ENCODE assay signal across 13 cellular contexts in genomic region chr6:45532626-45533258, GRCh38.
A peak's percentile ranks its signal among the peaks of the same experiment; 100 is the strongest.
DNase-seq lines count a peak whose midpoint lies in the region; ATAC-seq, FAIRE-seq and TF ChIP-seq lines count a peak whose summit lies in the region.
"Had no signal": no experiment of that assay in that cellular context is flagged by ENCODE, and none has a peak within 500 bp of the region (broad histone marks: within the 10 kb centered on the region; RNA-seq: fewer than 3 reads in every experiment).

No MANE protein-coding gene starts in this region.

- H4K91ac ChIP-seq in IMR-90 (ENCODE audit: insufficient read depth, low read depth, low read length): peak overlapping the region; percentile 63; the same call in 1 of the 2 replicates

- H3K4me2 ChIP-seq in IMR-90 (ENCODE audit: low read depth, low read length) (peak overlapping the region; percentile 96), keratinocyte (ENCODE audit: control insufficient read depth, extremely low read depth, insufficient read depth, low read depth, low read length) (peak overlapping the region; percentile 40)

- H2BK20ac ChIP-seq in IMR-90 (ENCODE audit: low read depth, low read length): peak overlapping the region; percentile 68

- peak; percentile 75 for ATAC-seq in IMR-90 (ENCODE audit: low read depth)
- no peak for ATAC-seq in stimulated activated effector memory CD8-positive, alpha-beta T cell treated with anti-CD3 and anti-CD28 coated beads, Interleukin-12 subunit alpha, Interleukin-12 subunit beta, amount 100 ng/mL, for 72 hours
- no peak for ATAC-seq in HG03095 (IDR thresholded peaks at IDR 0.05; ENCODE audit: unreplicated experiment)
- no peak for ATAC-seq in HG03135 (IDR thresholded peaks at IDR 0.05; ENCODE audit: unreplicated experiment)

- H2BK120ac ChIP-seq in IMR-90 (ENCODE audit: low read depth, low read length): peak overlapping the region; percentile 65

- peaks cover 8% of the 10 kb centered on the region for H3K9me1 ChIP-seq in IMR-90 (ENCODE audit: insufficient read depth, low read length)
- no peaks in the 10 kb centered on the region for H3K9me1 ChIP-seq in keratinocyte (ENCODE audit: control insufficient read depth, extremely low read depth, insufficient read depth, low read length)

- H3K9me3 ChIP-seq in IMR-90 (ENCODE audit: control insufficient read depth, insufficient read depth, low read length): no peaks in the 10 kb centered on the region
- no peaks in the 10 kb centered on the region for H3K9me3 ChIP-seq in keratinocyte (ENCODE audit: control insufficient read depth, low read depth, low read length)

- no peak overlapping the region; the same call in 1 of the 2 replicates for H3K18ac ChIP-seq in IMR-90 (ENCODE audit: low read depth, low read length)

- TF ChIP-seq RAD21 in IMR-90 (IDR thresholded peaks at IDR 0.05; ENCODE audit: low read length): no peak

- peak overlapping the region; percentile 63 for H3K23ac ChIP-seq in IMR-90 (ENCODE audit: low read depth, low read length)

- H2AFZ ChIP-seq in IMR-90 (replicated peaks; ENCODE audit: low read length, poor library complexity) (no peak overlapping the region), keratinocyte (ENCODE audit: control insufficient read depth, low read length) (peak overlapping the region; percentile 43)

- H3K4me3 ChIP-seq in IMR-90 (ENCODE audit: insufficient read depth, low read depth, low read length) (peak overlapping the region; percentile 40; the same call in 1 of the 2 replicates), keratinocyte (ENCODE audit: control insufficient read depth in 2 of 3, extremely low read depth in 1 of 3, insufficient read depth in 2 of 3, low read depth in 1 of 3, low read length in 3 of 3) (peak overlapping the region in 1 of 3 experiments; percentile 15)

- H4K20me1 ChIP-seq in IMR-90 (ENCODE audit: insufficient read depth, low read length) (no peaks in the 10 kb centered on the region), keratinocyte (ENCODE audit: control insufficient read depth, extremely low read depth, insufficient read depth, low read length) (no peaks in the 10 kb centered on the region)

- H3K4ac ChIP-seq in IMR-90 (ENCODE audit: low read depth, low read length): peak overlapping the region; percentile 44; the same call in 1 of the 2 replicates

- H3K27ac Mint-ChIP-seq in MCF 10A (ENCODE audit: low read depth, unreplicated experiment): peak overlapping the region; percentile 51
- peak overlapping the region; percentile 56 for H3K27ac Mint-ChIP-seq in stimulated activated effector memory CD8-positive, alpha-beta T cell treated with anti-CD3 and anti-CD28 coated beads, Interleukin-12 subunit alpha, Interleukin-12 subunit beta, amount 100 ng/mL, for 72 hours

- DNase-seq in IMR-90: peak; percentile 68
- DNase-seq in MCF 10A (ENCODE audit: unreplicated experiment): no peak
- no peak for DNase-seq in keratinocyte (ENCODE audit: low read depth, low spot score)
- no peak for DNase-seq in stimulated activated effector memory CD8-positive, alpha-beta T cell treated with anti-CD3 and anti-CD28 coated beads, Interleukin-12 subunit alpha, Interleukin-12 subunit beta, amount 100 ng/mL, for 72 hours (ENCODE audit: low spot score in 2 of 2)
- DNase-seq in NOMO-1 (lab: John Stamatoyannopoulos, UW; ENCODE audit: unreplicated experiment in 2 of 2): no peak
- DNase-seq in NCI-H2107 (lab: John Stamatoyannopoulos, UW): no peak
- DNase-seq: activated T-cell treated with anti-CD3 and anti-CD28 coated beads, Interleukin-2, amount 50 U/mL, for 48 hours; NCI-H1436; stimulated activated CD4-positive, alpha-beta T cell treated with anti-CD3 and anti-CD28 coated beads, Interleukin-4, amount 100 ng/mL, for 1 hour had no signal

- H3K36me3 Mint-ChIP-seq in MCF 10A (ENCODE audit: insufficient read depth, unreplicated experiment): peaks cover 18% of the 10 kb centered on the region
- H3K36me3 Mint-ChIP-seq in stimulated activated effector memory CD8-positive, alpha-beta T cell treated with anti-CD3 and anti-CD28 coated beads, Interleukin-12 subunit alpha, Interleukin-12 subunit beta, amount 100 ng/mL, for 72 hours: peaks cover 74% of the 10 kb centered on the region

- peak overlapping the region; percentile 20 for H4K5ac ChIP-seq in IMR-90 (ENCODE audit: low read depth, low read length)

- CTCF ChIA-PET in IMR-90 (lab: Yijun Ruan, JAX) (interaction anchor here (0.7 kb wide), 1 partner anchor 115 kb away, joined by 3 read pairs; no protein-coding TSS in a partner anchor), MCF 10A (lab: Yijun Ruan, JAX) (interaction anchor here (0.6 kb wide), 1 partner anchor 231 kb away, joined by 3 read pairs; no protein-coding TSS in a partner anchor)

- H3K56ac ChIP-seq in IMR-90 (ENCODE audit: extremely low read depth, insufficient read depth, low read length): no peak overlapping the region

- POLR2A ChIA-PET in IMR-90 (lab: Charles Lee; ENCODE audit: unreplicated experiment) (interaction anchor here (0.6 kb wide), 1 partner anchor 237 kb away, joined by 13 read pairs; no protein-coding TSS in a partner anchor), MCF 10A (lab: Yijun Ruan, JAX) (no interaction called here)

- H2BK15ac ChIP-seq in IMR-90 (ENCODE audit: low read depth, low read length): no peak overlapping the region

- H3K36me3 ChIP-seq in IMR-90 (ENCODE audit: control insufficient read depth, insufficient read depth, low read length) (no peaks in the 10 kb centered on the region), keratinocyte (ENCODE audit: control insufficient read depth in 2 of 2, extremely low read depth in 1 of 2, insufficient read depth in 2 of 2, low read length in 2 of 2) (no peaks in the 10 kb centered on the region)

- peak overlapping the region in 1 of 2 experiments; percentile 26; a peak in 2 of 4 replicates for H4K8ac ChIP-seq in IMR-90 (ENCODE audit: low read depth in 2 of 2, low read length in 2 of 2)

- H3K9ac ChIP-seq in IMR-90 (ENCODE audit: low read depth, low read length): peak overlapping the region; percentile 7; the same call in 1 of the 2 replicates
- H3K9ac ChIP-seq in keratinocyte (ENCODE audit: control insufficient read depth, extremely low read depth, insufficient read depth, low read length): no peak overlapping the region

- no peak overlapping the region for H3K4me3 Mint-ChIP-seq in MCF 10A (ENCODE audit: unreplicated experiment)
- no peak overlapping the region for H3K4me3 Mint-ChIP-seq in stimulated activated effector memory CD8-positive, alpha-beta T cell treated with anti-CD3 and anti-CD28 coated beads, Interleukin-12 subunit alpha, Interleukin-12 subunit beta, amount 100 ng/mL, for 72 hours

- peak overlapping the region; percentile 37 for H2BK5ac ChIP-seq in IMR-90 (ENCODE audit: low read depth, low read length, poor library complexity, severe bottlenecking)

- H2AK9ac ChIP-seq in IMR-90 (replicated peaks; ENCODE audit: low read depth, low read length, poor library complexity): no peak overlapping the region

- TF ChIP-seq POLR2A in IMR-90 (IDR thresholded peaks at IDR 0.05; ENCODE audit: low read depth, low read length): no peak

- dilution Hi-C loops in IMR-90 (cut with HindIII; ENCODE audit: low sequenced_read_pairs, unreplicated experiment) (no loop called here), keratinocyte (cut with MboI; ENCODE audit: extremely low pct_ligation_motif_present, low sequenced_read_pairs) (no loop called here)

- H3K27me3 ChIP-seq in IMR-90 (ENCODE audit: control insufficient read depth, insufficient read depth, low read length) (no peaks in the 10 kb centered on the region), keratinocyte (ENCODE audit: control insufficient read depth, extremely low read depth, insufficient read depth, low read length) (no peaks in the 10 kb centered on the region)

- H3K9me3 Mint-ChIP-seq in MCF 10A (ENCODE audit: unreplicated experiment): no peaks in the 10 kb centered on the region
- no peaks in the 10 kb centered on the region for H3K9me3 Mint-ChIP-seq in stimulated activated effector memory CD8-positive, alpha-beta T cell treated with anti-CD3 and anti-CD28 coated beads, Interleukin-12 subunit alpha, Interleukin-12 subunit beta, amount 100 ng/mL, for 72 hours

- no peak for FAIRE-seq in keratinocyte (lab: Jason Lieb, UNC)
- FAIRE-seq: colon, TTC549 had no signal

- WGBS in IMR-90 (ENCODE audit: extremely low coverage in 2 of 2, insufficient read length in 1 of 2), 2 experiments: no CpG with 5 or more reads among the region's 7 CpGs

- peaks cover 8% of the 10 kb centered on the region for H3K4me1 Mint-ChIP-seq in MCF 10A (ENCODE audit: insufficient read depth, unreplicated experiment)
- peaks cover 22% of the 10 kb centered on the region for H3K4me1 Mint-ChIP-seq in stimulated activated effector memory CD8-positive, alpha-beta T cell treated with anti-CD3 and anti-CD28 coated beads, Interleukin-12 subunit alpha, Interleukin-12 subunit beta, amount 100 ng/mL, for 72 hours

- H3K4me1 ChIP-seq in IMR-90 (ENCODE audit: control insufficient read depth, insufficient read depth, low read length) (peaks cover 6% of the 10 kb centered on the region), keratinocyte (ENCODE audit: control insufficient read depth, extremely low read depth, insufficient read depth, low read length) (no peaks in the 10 kb centered on the region)

- BruUV-seq in IMR-90 (replicated peaks; lab: Mats Ljungman, UMichigan): no TSS peak
- no TSS peak for BruUV-seq in MCF 10A (replicated peaks; lab: Mats Ljungman, UMichigan)

- in situ Hi-C loops in IMR-90 (cut with MboI; ENCODE audit: low sequenced_read_pairs): no loop called here

- no peaks in the 10 kb centered on the region for H3K79me2 ChIP-seq in keratinocyte (ENCODE audit: control insufficient read depth, insufficient read depth, low read length)

- no peak overlapping the region for H2AK5ac ChIP-seq in IMR-90 (ENCODE audit: low read depth, low read length)

- 0 out of 2 replicates have a peak overlapping the region, but pooled peaks have one; percentile 7 for H3K27ac ChIP-seq in IMR-90 (ENCODE audit: insufficient read depth, low read length)
- H3K27ac ChIP-seq in keratinocyte (ENCODE audit: control insufficient read depth, insufficient read depth, low read length): no peak overlapping the region

- no peaks in the 10 kb centered on the region for H3K27me3 Mint-ChIP-seq in MCF 10A (ENCODE audit: insufficient read depth, unreplicated experiment)

- intact Hi-C loops in IMR-90 (cut with micrococcal nuclease) (loop anchor here (5.0 kb wide), 1 partner anchor 180 kb away; no protein-coding TSS in a partner anchor), MCF 10A (cut with micrococcal nuclease) (no loop called here)

- peaks cover 0 to 11% of the 10 kb centered on the region in 2 experiments; a peak in 2 of 4 replicates for H3K79me1 ChIP-seq in IMR-90 (ENCODE audit: low read depth in 1 of 2, low read length in 2 of 2)

- no peak for TF ChIP-seq CTCF in IMR-90 (conservative IDR thresholded peaks at IDR 0.05; ENCODE audit: low read depth, low read length)
- TF ChIP-seq CTCF in MCF 10A (IDR thresholded peaks at IDR 0.05; ENCODE audit: unreplicated experiment): no peak
- no peak for TF ChIP-seq CTCF in keratinocyte (optimal IDR thresholded peaks at IDR 0.05 in 1 of 3, IDR thresholded peaks at IDR 0.05 in 1 of 3, conservative IDR thresholded peaks at IDR 0.05 in 1 of 3; ENCODE audit: extremely low read depth in 1 of 3, insufficient read depth in 2 of 3, low read length in 3 of 3)

- H3K14ac ChIP-seq in IMR-90 (replicated peaks; ENCODE audit: low read depth, low read length): peak overlapping the region; percentile 16

TF ChIP-seq in IMR-90, 13 proteins besides CTCF, POLR2A, EP300 and RAD21 (continues in another document):
- no peak for TF ChIP-seq CHD1 (IDR thresholded peaks at IDR 0.05; ENCODE audit: low read depth, low read length)
